19 cellular contexts compared by ENCODE assay signal in the genomic region with DNA sequence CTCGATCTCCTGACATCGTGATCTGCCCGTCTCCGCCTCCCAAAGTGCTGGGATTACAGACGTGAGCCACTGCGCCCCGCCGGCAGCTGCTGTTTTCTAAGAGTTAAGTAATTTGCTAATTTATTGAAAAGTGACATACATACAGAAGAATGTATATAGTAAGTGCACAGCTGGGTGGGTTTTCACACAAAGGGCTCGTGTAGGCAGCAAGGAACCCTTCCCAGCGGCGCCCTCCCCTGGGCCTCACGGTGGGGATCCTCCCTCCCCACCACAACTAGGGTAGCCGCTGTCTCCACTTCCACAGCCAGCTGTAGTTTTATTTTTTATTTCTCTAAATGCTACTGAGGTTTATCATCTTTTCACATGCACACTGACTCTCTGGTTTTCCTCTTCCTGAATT.
DNase-seq lines count a peak whose midpoint lies in the region; ATAC-seq and TF ChIP-seq lines count a peak whose summit lies in the region.
"Had no signal": no experiment of that assay in that cellular context is flagged by ENCODE, and none has a peak within 500 bp of the region (broad histone marks: within the 10 kb centered on the region; RNA-seq: fewer than 3 reads in every experiment).

No MANE protein-coding gene starts in this region.

- H3K36me3 ChIP-seq in heart right ventricle (no peaks in the 10 kb centered on the region), thymus (ENCODE audit: control insufficient read depth, insufficient read depth) (no peaks in the 10 kb centered on the region)
- H3K36me3 ChIP-seq: BE2C, sigmoid colon had no signal

- H3K27me3 ChIP-seq in heart right ventricle, result no peaks in the 10 kb centered on the region
- H3K27me3 ChIP-seq in thymus (ENCODE audit: control insufficient read depth, insufficient read depth), result no peaks in the 10 kb centered on the region
- H3K27me3 ChIP-seq: BE2C, sigmoid colon had no signal

- no peak for ATAC-seq in heart right ventricle
- no peak for ATAC-seq in Right ventricle myocardium superior (ENCODE audit: poor library complexity)
- ATAC-seq in HG02981 (IDR thresholded peaks at IDR 0.05; ENCODE audit: unreplicated experiment), result no peak

- H3K9me3 ChIP-seq in heart right ventricle (peaks cover 0 to 3% (median 0%) of the 10 kb centered on the region in 11 donors), thymus (ENCODE audit: control insufficient read depth) (no peaks in the 10 kb centered on the region)
- H3K9me3 ChIP-seq: BE2C, sigmoid colon had no signal

- TF ChIP-seq CTCF in heart right ventricle (IDR thresholded peaks at IDR 0.05) (no peak), NB4 (IDR thresholded peaks at IDR 0.05; ENCODE audit: low read depth, low read length) (no peak), choroid plexus epithelial cell (conservative IDR thresholded peaks at IDR 0.05; ENCODE audit: low read depth, low read length) (no peak)

- DNase-seq in heart right ventricle, result no peak
- DNase-seq in Right ventricle myocardium superior, result no peak
- peak; percentile 17 for DNase-seq in NB4 (ENCODE audit: low read depth)
- DNase-seq in choroid plexus epithelial cell (ENCODE audit: low read depth), result peak; percentile 43
- no peak for DNase-seq in stimulated activated naive CD4-positive, alpha-beta T cell treated with Interleukin-2 at 50 U/mL for 16 hours (lab: John Stamatoyannopoulos, UW)
- DNase-seq in activated effector memory CD4-positive, alpha-beta T cell treated with anti-CD3 and anti-CD28 coated beads, Interleukin-2, amount 50 U/mL, for 16 hours, result no peak
- DNase-seq: activated CD4-positive, CD25-positive, alpha-beta regulatory T cell treated with anti-CD3 and anti-CD28 coated beads, Interleukin-2, amount 50 U/mL, for 72 hours; activated CD8-positive, alpha-beta memory T cell treated with anti-CD3 and anti-CD28 coated beads for 24 hours; activated T-cell treated with anti-CD3 and anti-CD28 coated beads, Interleukin-2, amount 50 U/mL, for 1 hour; amygdala; BE2C; cortex of kidney; NCI-H1048; NCI-H187; NCI-H69; sigmoid colon; T1000 had no signal

- 87 to 88% methylated on average over 13 of the region's 13 CpGs for WGBS in heart right ventricle, 2 donors
- 66% methylated on average over 13 of the region's 13 CpGs for WGBS in thymus

- H3K4me1 ChIP-seq in heart right ventricle (peaks cover 2 to 58% (median 38%) of the 10 kb centered on the region in 9 donors), thymus (ENCODE audit: control insufficient read depth, insufficient read depth, low read length) (peaks cover 13% of the 10 kb centered on the region)
- H3K4me1 ChIP-seq: BE2C had no signal

- H3K27ac ChIP-seq in heart right ventricle (peak overlapping the region in 7 of 10 donors; percentile 64 to 83 (median 81)), thymus (ENCODE audit: low read depth) (peak overlapping the region; percentile 52)
- H3K27ac ChIP-seq: sigmoid colon had no signal

- intact Hi-C loops in heart right ventricle (cut with DNase I) (no loop called here), Right ventricle myocardium superior (cut with DNase I) (no loop called here)

- TF ChIP-seq POLR2A in NB4 (IDR thresholded peaks at IDR 0.05; ENCODE audit: extremely low read depth, insufficient read length), result no peak

- H3K4me3 ChIP-seq in heart right ventricle (no peak overlapping the region), NB4 (ENCODE audit: low read depth, low read length) (no peak overlapping the region), choroid plexus epithelial cell (ENCODE audit: low read depth, low read length) (no peak overlapping the region), thymus (ENCODE audit: low read length) (no peak overlapping the region)
- H3K4me3 ChIP-seq: sigmoid colon had no signal

Comparison
In these comparisons a context has a peak if more than half of its experiments do, and no peak if none do; other contexts are left out.
1. DNase-seq: peak in NB4 (single experiment) and choroid plexus epithelial cell (single experiment); none in heart right ventricle (0 of 2), Right ventricle myocardium superior (single experiment), stimulated activated naive CD4-positive, alpha-beta T cell treated with Interleukin-2 at 50 U/mL for 16 hours (single experiment) and activated effector memory CD4-positive, alpha-beta T cell treated with anti-CD3 and anti-CD28 coated beads, Interleukin-2, amount 50 U/mL, for 16 hours (single experiment).